26 cellular contexts compared by ENCODE assay signal in the genomic region with DNA sequence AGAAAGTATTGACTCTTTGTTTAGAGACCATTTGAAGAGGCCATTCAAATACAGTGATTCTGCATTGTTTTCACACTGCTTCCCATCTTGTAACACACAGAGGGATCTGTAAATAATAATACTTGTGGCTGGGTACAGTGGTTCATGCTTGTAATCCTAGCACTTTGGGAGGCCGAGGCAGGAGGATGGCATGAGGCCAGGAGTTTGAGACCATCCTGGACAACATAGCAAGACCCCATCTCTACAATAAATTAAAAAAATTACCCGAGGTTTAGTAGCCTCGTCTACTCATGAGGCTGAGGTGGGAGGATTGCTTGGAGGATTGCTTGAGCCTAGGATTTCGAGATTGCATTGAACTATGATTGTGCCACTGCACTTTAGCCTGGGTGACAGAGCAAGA.
"Had no signal": no experiment of that assay in that cellular context is flagged by ENCODE, and none has a peak within 500 bp of the region (broad histone marks: within the 10 kb centered on the region; RNA-seq: fewer than 3 reads in every experiment).

No MANE protein-coding gene starts in this region.

- H3K9me3 ChIP-seq: colonic mucosa, esophagus squamous epithelium, gastrocnemius medialis, left lung, lower lobe of right lung, mucosa of descending colon had no signal

- H3K4me1 ChIP-seq: colonic mucosa had no signal

- FAIRE-seq: endometrium, islet of Langerhans, keratinocyte had no signal

- H3K36me3 ChIP-seq: colonic mucosa, gastrocnemius medialis had no signal

- H3K27me3 ChIP-seq: colonic mucosa, esophagus squamous epithelium, gastrocnemius medialis, heart right ventricle, left lung had no signal

- H3K27ac ChIP-seq: colonic mucosa, epithelial cell of prostate, esophagus squamous epithelium, gastrocnemius medialis, heart right ventricle, left lung, lower lobe of right lung had no signal

- ATAC-seq: effector memory CD8-positive, alpha-beta T cell; esophagus mucosa; gastrocnemius medialis; heart right ventricle; left cardiac atrium; left lung; left ventricle myocardium superior; lower lobe of right lung; mucosa of descending colon had no signal

- H3K4me3 ChIP-seq: colonic mucosa, esophagus squamous epithelium, gastrocnemius medialis, heart right ventricle, left lung, lower lobe of right lung, mucosa of descending colon had no signal

- DNase-seq: colonic mucosa; cortex of kidney; effector CD8-positive, alpha-beta T cell; effector memory CD8-positive, alpha-beta T cell; endodermal cell; erythroblast; esophagus squamous epithelium; foreskin fibroblast; foreskin melanocyte; gastrocnemius medialis; glutamatergic neuron; head of caudate nucleus; heart right ventricle; hippocampal formation; left cardiac atrium; left lung; left ventricle myocardium superior; lower lobe of right lung; mesenchymal stem cell; mucosa of descending colon; naive B cell had no signal
